Comparison of ENCODE assay signal across 21 cellular contexts in the genomic region with DNA sequence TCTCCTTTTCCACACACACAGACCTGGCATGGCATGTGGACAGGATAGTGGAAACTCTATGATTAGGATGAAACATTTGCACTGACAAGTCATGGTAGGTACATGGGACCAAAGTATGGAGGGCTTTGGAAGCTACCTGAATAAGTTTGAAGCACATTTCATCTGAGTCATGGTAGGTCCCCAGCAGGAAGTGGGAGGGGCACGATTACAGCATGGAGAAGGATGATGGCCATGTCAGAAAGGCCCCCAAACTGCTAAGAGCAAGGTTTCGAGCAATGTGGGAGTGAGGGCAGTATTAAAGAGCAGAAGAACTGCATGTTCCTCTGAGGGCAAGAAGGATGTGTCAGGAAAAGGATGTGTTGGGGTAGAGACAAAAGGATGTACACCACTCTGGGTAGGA. TPM values are rescaled to one million over a fixed set of nuclear protein-coding genes. Genes with fewer than 3 reads are reported as not detected.
"Had no signal": no experiment of that assay in that cellular context is flagged by ENCODE, and none has a peak within 500 bp of the region (broad histone marks: within the 10 kb centered on the region; RNA-seq: fewer than 3 reads in every experiment).

No MANE protein-coding gene starts in this region.

- H3K4me1 ChIP-seq: breast epithelium, esophagus squamous epithelium, suprapubic skin had no signal

- H3K27me3 ChIP-seq: breast epithelium, esophagus squamous epithelium, suprapubic skin had no signal

- H3K36me3 ChIP-seq: breast epithelium, esophagus squamous epithelium, suprapubic skin had no signal

- H3K27me3 Mint-ChIP-seq: activated B cell treated with CpG ODN at 0.5 μM for 24 hours, progenitor cell of endocrine pancreas, T-cell had no signal

- H3K4me3 Mint-ChIP-seq: activated B cell treated with CpG ODN at 0.5 μM for 24 hours; activated naive CD4-positive, alpha-beta T cell treated with anti-CD3 and anti-CD28 coated beads, Interleukin-2, amount 50 U/mL, for 24 hours; stimulated activated memory B cell treated with anti-CD40 and anti-IgM and Interleukin-4, amounts not matched to agents 10 μg/mL and 1 μg/mL and 100 μg/mL, for 72 hours; type B pancreatic cell had no signal

- H3K9me3 Mint-ChIP-seq: activated B cell treated with CpG ODN at 0.5 μM for 24 hours; activated naive CD4-positive, alpha-beta T cell treated with anti-CD3 and anti-CD28 coated beads, Interleukin-2, amount 50 U/mL, for 24 hours; stimulated activated memory B cell treated with anti-CD40 and anti-IgM and Interleukin-4, amounts not matched to agents 10 μg/mL and 1 μg/mL and 100 μg/mL, for 72 hours; T-cell had no signal

- H3K27ac Mint-ChIP-seq: activated B cell treated with CpG ODN at 0.5 μM for 24 hours; activated naive CD4-positive, alpha-beta T cell treated with anti-CD3 and anti-CD28 coated beads, Interleukin-2, amount 50 U/mL, for 24 hours; progenitor cell of endocrine pancreas; stimulated activated memory B cell treated with anti-CD40 and anti-IgM and Interleukin-4, amounts not matched to agents 10 μg/mL and 1 μg/mL and 100 μg/mL, for 72 hours; T-cell; type B pancreatic cell had no signal

- DNase-seq: activated B cell treated with CpG ODN at 0.5 μM for 24 hours; activated CD4-positive, alpha-beta T cell treated with anti-CD3 and anti-CD28 coated beads, Interleukin-2, amount 50 U/mL, for 48 hours; anterior cingulate cortex; dorsolateral prefrontal cortex; esophagus squamous epithelium; foreskin fibroblast; head of caudate nucleus; left cardiac atrium; naive B cell; nucleus accumbens; right cardiac atrium; small intestine had no signal

- H3K36me3 Mint-ChIP-seq: activated naive CD4-positive, alpha-beta T cell treated with anti-CD3 and anti-CD28 coated beads, Interleukin-2, amount 50 U/mL, for 24 hours; naive B cell; stimulated activated memory B cell treated with anti-CD40 and anti-IgM and Interleukin-4, amounts not matched to agents 10 μg/mL and 1 μg/mL and 100 μg/mL, for 72 hours; T-cell; type B pancreatic cell had no signal

- H3K9me3 ChIP-seq: breast epithelium, esophagus squamous epithelium, suprapubic skin had no signal

- H3K27ac ChIP-seq: breast epithelium, dorsolateral prefrontal cortex, esophagus squamous epithelium, suprapubic skin had no signal

- H3K4me3 ChIP-seq: breast epithelium, dorsolateral prefrontal cortex, esophagus squamous epithelium, suprapubic skin had no signal

RNA-seq across cellular contexts. Expression of a gene that starts 51.5 kb away (rescaled TPM):
- total RNA-seq: activated B cell treated with CpG ODN at 0.5 μM for 24 hours, cerebellum, lung microvascular endothelial cell, progenitor cell of endocrine pancreas, T-cell had no signal
